ENCODE assay signal across 2 cellular contexts in genomic region chrX:120244735-120245498, GRCh38.
TF ChIP-seq lines count a peak whose summit lies in the region.

No MANE protein-coding gene starts in this region.

TF ChIP-seq in HEK293, 187 proteins besides CTCF, POLR2A, EP300 and RAD21 (continued from another document and continues in another):
- peak; percentile 42; the same call in 1 of the 2 replicates for TF ChIP-seq PRDM6 (tag by site-specific recombination; IDR thresholded peaks at IDR 0.05)
- TF ChIP-seq ZNF670 (tag by site-specific recombination; IDR thresholded peaks at IDR 0.05; ENCODE audit: low read depth): no peak
- peak; percentile 84 for TF ChIP-seq ZBTB17 (tag by site-specific recombination; IDR thresholded peaks at IDR 0.05)
- TF ChIP-seq YY2 (tag by site-specific recombination; IDR thresholded peaks at IDR 0.05): peak; percentile 56
- no peak for TF ChIP-seq MEIS1 (CRISPR knock-in tag; IDR thresholded peaks at IDR 0.05; ENCODE audit: borderline replicate concordance)
- TF ChIP-seq ZFP37 (tag by site-specific recombination; IDR thresholded peaks at IDR 0.05): peak; percentile 86
- TF ChIP-seq ZNF677 (tag by site-specific recombination; IDR thresholded peaks at IDR 0.05): no peak
- TF ChIP-seq ZNF549 (tag by site-specific recombination; IDR thresholded peaks at IDR 0.05): no peak
- 0 out of 2 replicates have a peak, but pooled peaks have one; percentile 20 for TF ChIP-seq ZNF664 (tag by site-specific recombination; IDR thresholded peaks at IDR 0.05)
- no peak for TF ChIP-seq ZNF112 (tag by site-specific recombination; IDR thresholded peaks at IDR 0.05)
- no peak for TF ChIP-seq ZNF48 (tag by site-specific recombination; IDR thresholded peaks at IDR 0.05)
- no peak for TF ChIP-seq REPIN1 (tag by site-specific recombination; IDR thresholded peaks at IDR 0.05; ENCODE audit: low read depth)
- peak; percentile 88 for TF ChIP-seq ZNF580 (tag by site-specific recombination; IDR thresholded peaks at IDR 0.05)
- peak; percentile 86 for TF ChIP-seq ZNF639 (tag by site-specific recombination; IDR thresholded peaks at IDR 0.05)
- TF ChIP-seq KLF7 (tag by site-specific recombination; IDR thresholded peaks at IDR 0.05; ENCODE audit: borderline replicate concordance): 0 out of 2 replicates have a peak, but pooled peaks have one; percentile 62
- no peak for TF ChIP-seq ZNF785 (tag by site-specific recombination; IDR thresholded peaks at IDR 0.05)
- peak; percentile 78 for TF ChIP-seq YY1 (tag by site-specific recombination; IDR thresholded peaks at IDR 0.05)
- TF ChIP-seq ZSCAN30 (tag by site-specific recombination; IDR thresholded peaks at IDR 0.05): peak; percentile 99
- peak; percentile 73; the same call in 1 of the 2 replicates for TF ChIP-seq ZNF2 (tag by site-specific recombination; IDR thresholded peaks at IDR 0.05)
- TF ChIP-seq ZBTB11 (tag by site-specific recombination; conservative IDR thresholded peaks at IDR 0.05; ENCODE audit: low read depth): peak; percentile 99
- peak; percentile 77; the same call in 1 of the 2 replicates for TF ChIP-seq ZSCAN5A (tag by site-specific recombination; IDR thresholded peaks at IDR 0.05)
- TF ChIP-seq ZNF391 (tag by site-specific recombination; IDR thresholded peaks at IDR 0.05; ENCODE audit: borderline replicate concordance, low read depth): peak; percentile 61; the same call in 1 of the 2 replicates
- TF ChIP-seq ZNF366 (tag by site-specific recombination; conservative IDR thresholded peaks at IDR 0.05): peak; percentile 9; the same call in 1 of the 2 replicates
- TF ChIP-seq ZNF843 (tag by site-specific recombination; IDR thresholded peaks at IDR 0.05): no peak; the same call in 1 of the 2 replicates
- peak; percentile 92 for TF ChIP-seq ZNF561 (tag by site-specific recombination; IDR thresholded peaks at IDR 0.05; ENCODE audit: borderline replicate concordance)
- TF ChIP-seq ZXDB (tag by site-specific recombination; IDR thresholded peaks at IDR 0.05): peak; percentile 93

TF ChIP-seq in SK-N-SH treated with all-trans-retinoic acid at 6 μM for 48 hours, 23 proteins besides CTCF, POLR2A, EP300 and RAD21 (continued from another document):
- no peak for TF ChIP-seq TSHZ2 (CRISPR knock-in tag; IDR thresholded peaks at IDR 0.05)
- TF ChIP-seq GLIS3 (CRISPR knock-in tag; IDR thresholded peaks at IDR 0.05): no peak
- TF ChIP-seq BACH2 (CRISPR knock-in tag; IDR thresholded peaks at IDR 0.05; ENCODE audit: borderline replicate concordance): no peak
- no peak for TF ChIP-seq ZFP3 (CRISPR knock-in tag; IDR thresholded peaks at IDR 0.05)
- no peak for TF ChIP-seq TOX (CRISPR knock-in tag; IDR thresholded peaks at IDR 0.05; ENCODE audit: borderline replicate concordance)
- TF ChIP-seq ZFP30 (CRISPR knock-in tag; IDR thresholded peaks at IDR 0.05): no peak
- TF ChIP-seq ARNTL (CRISPR knock-in tag; IDR thresholded peaks at IDR 0.05; ENCODE audit: borderline replicate concordance, low read depth): no peak
- no peak for TF ChIP-seq ZNF565 (CRISPR knock-in tag; conservative IDR thresholded peaks at IDR 0.05; ENCODE audit: low read depth)
